ENCODE assay signal across 1 cellular context in the genomic region with DNA sequence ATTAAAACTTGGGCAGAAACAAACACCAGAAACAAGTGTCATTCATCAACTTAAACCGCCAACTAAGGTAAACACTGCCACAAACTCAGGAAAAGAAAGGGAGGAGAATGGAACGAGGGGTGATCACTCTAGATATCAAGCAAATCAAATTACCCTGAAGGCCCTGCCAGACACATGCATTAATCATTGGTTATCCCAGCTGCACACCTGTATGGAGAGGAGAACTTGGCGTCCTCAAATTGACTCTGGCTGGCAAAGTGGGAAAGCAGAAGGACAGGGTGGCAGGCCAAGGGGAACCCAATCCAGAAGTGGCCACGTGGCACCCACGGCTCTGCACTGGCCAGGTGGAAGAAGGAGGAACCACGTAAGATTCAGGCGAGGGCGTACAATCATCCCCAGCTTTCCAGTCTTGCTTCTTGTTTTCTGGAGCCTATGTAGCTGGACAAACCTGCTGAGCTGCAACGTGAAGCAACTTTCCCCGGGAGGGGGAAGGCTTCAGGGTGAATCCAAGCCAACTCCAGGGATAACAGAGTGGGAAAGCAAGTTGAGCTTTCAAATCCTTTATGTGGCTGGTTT.
TF ChIP-seq lines count a peak whose summit lies in the region.

No MANE protein-coding gene starts in this region.

TF ChIP-seq in K562, 482 proteins besides CTCF, POLR2A, EP300 and RAD21 (continued from another document and continues in another):
- TF ChIP-seq ZBTB26 (CRISPR knock-in tag; IDR thresholded peaks at IDR 0.05) (no peak; the same call in 1 of the 2 replicates), SRSF7 (optimal IDR thresholded peaks at IDR 0.05; ENCODE audit: low read depth, low read length) (no peak), EGR1 (conservative IDR thresholded peaks at IDR 0.05) (no peak; the same call in 1 of the 2 replicates), LARP7 (IDR thresholded peaks at IDR 0.05) (no peak), RFX1 (IDR thresholded peaks at IDR 0.05) (no peak), SLC30A9 (CRISPR knock-in tag; IDR thresholded peaks at IDR 0.05) (no peak), ESRRA (IDR thresholded peaks at IDR 0.05; ENCODE audit: borderline replicate concordance, low read depth) (no peak), ZNF57 (CRISPR knock-in tag; IDR thresholded peaks at IDR 0.05) (no peak), CCNT2 (IDR thresholded peaks at IDR 0.05; ENCODE audit: borderline replicate concordance, extremely low read depth, insufficient read length, low read depth, low read length) (no peak), KHSRP (IDR thresholded peaks at IDR 0.05) (0 out of 2 replicates have a peak, but pooled peaks have one; percentile 29), HDAC8 (tag; IDR thresholded peaks at IDR 0.05) (no peak), FOSL1 (tag; conservative IDR thresholded peaks at IDR 0.05) (no peak), PHTF2 (CRISPR knock-in tag; IDR thresholded peaks at IDR 0.05) (no peak), TCF15 (CRISPR knock-in tag; IDR thresholded peaks at IDR 0.05) (no peak), ZNF76 (CRISPR knock-in tag; IDR thresholded peaks at IDR 0.05; ENCODE audit: borderline replicate concordance) (no peak), ZNF184 (CRISPR knock-in tag; IDR thresholded peaks at IDR 0.05) (no peak), ZNF143 (CRISPR knock-in tag; IDR thresholded peaks at IDR 0.05) (no peak), ZBTB8A (IDR thresholded peaks at IDR 0.05; ENCODE audit: partially characterized antibody) (no peak), ZBTB5 (IDR thresholded peaks at IDR 0.05) (no peak), PML (IDR thresholded peaks at IDR 0.05; ENCODE audit: low read length) (no peak), HOXB6 (CRISPR knock-in tag; IDR thresholded peaks at IDR 0.05; ENCODE audit: borderline replicate concordance) (no peak), HDAC1 (IDR thresholded peaks at IDR 0.05) (peak in 1 of 2 experiments; percentile 68; a peak in 2 of 4 replicates), CEBPG (CRISPR knock-in tag; IDR thresholded peaks at IDR 0.05) (peak; percentile 64), CEBPG (tag; conservative IDR thresholded peaks at IDR 0.05 in 1 of 2, IDR thresholded peaks at IDR 0.05 in 1 of 2) (peak; percentile 67 to 71; a peak in 3 of 4 replicates), RBM25 (IDR thresholded peaks at IDR 0.05; ENCODE audit: low read depth, low read length, severe bottlenecking) (no peak), ATF3 (IDR thresholded peaks at IDR 0.05) (no peak), ATF3 (CRISPR knock-in tag; conservative IDR thresholded peaks at IDR 0.05) (no peak), HMGN3 (IDR thresholded peaks at IDR 0.05; ENCODE audit: borderline replicate concordance, extremely low read depth, insufficient read length, low read depth, low read length) (no peak), MNT (conservative IDR thresholded peaks at IDR 0.05) (peak; percentile 85 to 91), ZNF232 (CRISPR knock-in tag; IDR thresholded peaks at IDR 0.05) (0 out of 2 replicates have a peak, but pooled peaks have one; percentile 62), RBM17 (IDR thresholded peaks at IDR 0.05; ENCODE audit: borderline replicate concordance, low read depth, low read length) (no peak), ASH1L (IDR thresholded peaks at IDR 0.05; ENCODE audit: borderline replicate concordance, low read depth, partially characterized antibody) (no peak), HDAC6 (IDR thresholded peaks at IDR 0.05; ENCODE audit: low read depth, low read length) (no peak), PCBP2 (IDR thresholded peaks at IDR 0.05; ENCODE audit: low read depth, low read length, poor library complexity, severe bottlenecking) (no peak), BHLHE40 (IDR thresholded peaks at IDR 0.05; ENCODE audit: low read length) (no peak), SMARCA4 (IDR thresholded peaks at IDR 0.05) (no peak), ZNF830 (CRISPR knock-in tag; IDR thresholded peaks at IDR 0.05) (no peak), KLF6 (CRISPR knock-in tag; IDR thresholded peaks at IDR 0.05; ENCODE audit: borderline replicate concordance) (no peak), ELF4 (CRISPR knock-in tag; IDR thresholded peaks at IDR 0.05) (no peak), COPS2 (conservative IDR thresholded peaks at IDR 0.05) (no peak), RNF219 (CRISPR knock-in tag; IDR thresholded peaks at IDR 0.05) (no peak), ZFP30 (CRISPR knock-in tag; IDR thresholded peaks at IDR 0.05; ENCODE audit: borderline replicate concordance) (no peak), CAMTA2 (CRISPR knock-in tag; conservative IDR thresholded peaks at IDR 0.05) (no peak), TRIM25 (IDR thresholded peaks at IDR 0.05; ENCODE audit: borderline replicate concordance) (peak; percentile 72; the same call in 1 of the 2 replicates)
- TF ChIP-seq, protein P1, sequence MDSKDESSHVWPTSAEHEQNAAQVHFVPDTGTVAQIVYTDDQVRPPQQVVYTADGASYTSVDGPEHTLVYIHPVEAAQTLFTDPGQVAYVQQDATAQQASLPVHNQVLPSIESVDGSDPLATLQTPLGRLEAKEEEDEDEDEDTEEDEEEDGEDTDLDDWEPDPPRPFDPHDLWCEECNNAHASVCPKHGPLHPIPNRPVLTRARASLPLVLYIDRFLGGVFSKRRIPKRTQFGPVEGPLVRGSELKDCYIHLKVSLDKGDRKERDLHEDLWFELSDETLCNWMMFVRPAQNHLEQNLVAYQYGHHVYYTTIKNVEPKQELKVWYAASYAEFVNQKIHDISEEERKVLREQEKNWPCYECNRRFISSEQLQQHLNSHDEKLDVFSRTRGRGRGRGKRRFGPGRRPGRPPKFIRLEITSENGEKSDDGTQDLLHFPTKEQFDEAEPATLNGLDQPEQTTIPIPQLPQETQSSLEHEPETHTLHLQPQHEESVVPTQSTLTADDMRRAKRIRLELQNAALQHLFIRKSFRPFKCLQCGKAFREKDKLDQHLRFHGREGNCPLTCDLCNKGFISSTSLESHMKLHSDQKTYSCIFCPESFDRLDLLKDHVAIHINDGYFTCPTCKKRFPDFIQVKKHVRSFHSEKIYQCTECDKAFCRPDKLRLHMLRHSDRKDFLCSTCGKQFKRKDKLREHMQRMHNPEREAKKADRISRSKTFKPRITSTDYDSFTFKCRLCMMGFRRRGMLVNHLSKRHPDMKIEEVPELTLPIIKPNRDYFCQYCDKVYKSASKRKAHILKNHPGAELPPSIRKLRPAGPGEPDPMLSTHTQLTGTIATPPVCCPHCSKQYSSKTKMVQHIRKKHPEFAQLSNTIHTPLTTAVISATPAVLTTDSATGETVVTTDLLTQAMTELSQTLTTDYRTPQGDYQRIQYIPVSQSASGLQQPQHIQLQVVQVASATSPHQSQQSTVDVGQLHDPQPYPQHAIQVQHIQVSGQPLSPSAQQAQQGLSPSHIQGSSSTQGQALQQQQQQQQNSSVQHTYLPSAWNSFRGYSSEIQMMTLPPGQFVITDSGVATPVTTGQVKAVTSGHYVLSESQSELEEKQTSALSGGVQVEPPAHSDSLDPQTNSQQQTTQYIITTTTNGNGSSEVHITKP (IDR thresholded peaks at IDR 0.05; ENCODE audit: partially characterized antibody), result no peak
- TF ChIP-seq, protein P2, sequence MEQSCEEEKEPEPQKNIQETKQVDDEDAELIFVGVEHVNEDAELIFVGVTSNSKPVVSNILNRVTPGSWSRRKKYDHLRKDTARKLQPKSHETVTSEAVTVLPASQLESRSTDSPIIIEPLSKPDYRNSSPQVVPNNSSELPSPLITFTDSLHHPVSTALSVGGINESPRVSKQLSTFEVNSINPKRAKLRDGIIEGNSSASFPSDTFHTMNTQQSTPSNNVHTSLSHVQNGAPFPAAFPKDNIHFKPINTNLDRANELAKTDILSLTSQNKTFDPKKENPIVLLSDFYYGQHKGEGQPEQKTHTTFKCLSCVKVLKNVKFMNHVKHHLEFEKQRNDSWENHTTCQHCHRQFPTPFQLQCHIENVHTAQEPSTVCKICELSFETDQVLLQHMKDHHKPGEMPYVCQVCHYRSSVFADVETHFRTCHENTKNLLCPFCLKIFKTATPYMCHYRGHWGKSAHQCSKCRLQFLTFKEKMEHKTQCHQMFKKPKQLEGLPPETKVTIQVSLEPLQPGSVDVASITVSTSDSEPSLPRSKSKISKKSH (CRISPR knock-in tag; IDR thresholded peaks at IDR 0.05), result no peak
- TF ChIP-seq, protein P3, sequence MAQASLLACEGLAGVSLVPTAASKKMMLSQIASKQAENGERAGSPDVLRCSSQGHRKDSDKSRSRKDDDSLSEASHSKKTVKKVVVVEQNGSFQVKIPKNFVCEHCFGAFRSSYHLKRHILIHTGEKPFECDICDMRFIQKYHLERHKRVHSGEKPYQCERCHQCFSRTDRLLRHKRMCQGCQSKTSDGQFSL (CRISPR knock-in tag; IDR thresholded peaks at IDR 0.05), result no peak
- TF ChIP-seq, protein P3 (tag; IDR thresholded peaks at IDR 0.05), result no peak
